Comparison of ENCODE assay signal across 8 cellular contexts in genomic region chr21:44817914-44818635, GRCh38. TPM values are rescaled to one million over a fixed set of nuclear protein-coding genes. Genes with fewer than 3 reads are reported as not detected.
DNase-seq lines count a peak whose midpoint lies in the region; ATAC-seq and TF ChIP-seq lines count a peak whose summit lies in the region.

TSS of gene SUMO3 (minus strand) at chr21:44818062. CDS start at chr21:44817968, 94 bp downstream.

- H3K27me3 ChIP-seq in colonic mucosa, result no peaks in the 10 kb centered on the region

- ATAC-seq in HG02870 (IDR thresholded peaks at IDR 0.05; ENCODE audit: unreplicated experiment) (peak; percentile 56), left colon (peak; percentile 79)

- no peaks in the 10 kb centered on the region for H3K4me1 ChIP-seq in colonic mucosa

- peak; percentile 47 to 48 for DNase-seq in SHP77 (lab: John Stamatoyannopoulos, UW)
- no peak for DNase-seq in SHP77 treated with DMSO at 0.1 percent for 48 hours (lab: John Stamatoyannopoulos, UW)
- DNase-seq in NCI-H2196 treated with DMSO at 0.1 percent for 48 hours (lab: John Stamatoyannopoulos, UW; ENCODE audit: unreplicated experiment), result peak; percentile 41
- DNase-seq in activated CD4-positive, alpha-beta T cell treated with anti-CD3 and anti-CD28 coated beads for 48 hours, result peak; percentile 87
- DNase-seq in colonic mucosa, result peak; percentile 81
- peak; percentile 71 to 86 for DNase-seq in left colon
- peak; percentile 42 to 78 (median 69) for DNase-seq in stimulated activated CD4-positive, alpha-beta T cell treated with anti-CD3 and anti-CD28 coated beads, Interleukin-1b, Interleukin-23, amount 100 ng/mL, for 24 hours (ENCODE audit: low read depth in 4 of 4, low spot score in 1 of 4)

- peak within 1 kb of the TSS; percentile 46 to 88 for H3K9ac ChIP-seq in colonic mucosa (ENCODE audit: low read depth in 2 of 2, low read length in 2 of 2)

- no peaks in the 10 kb centered on the region for H3K36me3 ChIP-seq in colonic mucosa

- no peak for TF ChIP-seq CTCF in colonic mucosa (IDR thresholded peaks at IDR 0.05)

- intact Hi-C loops in colonic mucosa (cut with DNase I) (no loop called here), left colon (cut with DNase I, micrococcal nuclease) (no loop called here)

- peak within 1 kb of the TSS; percentile 56 for H3K4me3 ChIP-seq in colonic mucosa

- no peaks in the 10 kb centered on the region for H3K9me3 ChIP-seq in colonic mucosa

- H3K27ac ChIP-seq in colonic mucosa, result peak within 1 kb of the TSS; percentile 54

RNA-seq across cellular contexts. Expression of gene SUMO3, which starts in this region (rescaled TPM):
- total RNA-seq in colonic mucosa (10 to 100 TPM; 81.3 to 82.8 TPM), left colon (10 to 100 TPM; 67.3 to 73.2 TPM)
